In the genomic region with DNA sequence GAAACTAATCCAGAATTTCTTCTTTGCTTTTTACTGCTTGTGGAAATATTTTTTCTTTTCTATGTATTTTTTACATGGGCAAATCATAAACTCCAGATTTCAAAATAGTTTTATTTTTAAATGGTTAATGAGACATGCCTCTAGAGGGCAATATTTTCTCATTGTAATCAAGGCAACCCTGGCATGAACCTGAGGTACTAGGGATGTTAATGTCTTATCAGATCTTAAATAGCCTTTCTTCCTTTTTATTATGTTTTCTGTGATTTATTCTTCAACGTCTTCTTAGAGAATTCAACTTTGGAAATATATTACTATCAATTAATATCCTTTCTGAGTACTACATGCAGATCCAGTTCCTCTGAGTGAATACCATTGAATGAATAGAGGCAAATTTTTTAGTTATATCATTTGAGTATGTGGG, we compare ENCODE assay signal across 1 cellular context.
A peak's percentile ranks its signal among the peaks of the same experiment; 100 is the strongest.
TF ChIP-seq lines count a peak whose summit lies in the region.

No MANE protein-coding gene starts in this region.

TF ChIP-seq in SK-N-SH, 30 proteins besides CTCF, POLR2A, EP300 and RAD21 (continued from another document):
- TF ChIP-seq FOSL2 (IDR thresholded peaks at IDR 0.05; ENCODE audit: borderline replicate concordance, low read depth) (no peak), ELF1 (IDR thresholded peaks at IDR 0.05) (no peak), POLR2AphosphoS5 (IDR thresholded peaks at IDR 0.05; ENCODE audit: low read depth, low read length) (no peak), TCF12 (IDR thresholded peaks at IDR 0.05) (peak; percentile 67), SMC3 (IDR thresholded peaks at IDR 0.05; ENCODE audit: low read depth, low read length) (peak; percentile 79), CHD2 (IDR thresholded peaks at IDR 0.05; ENCODE audit: low read length, partially characterized antibody) (peak; percentile 26), GATA2 (CRISPR knock-in tag; IDR thresholded peaks at IDR 0.05) (peak; percentile 76), YY1 (IDR thresholded peaks at IDR 0.05; ENCODE audit: low read depth) (no peak), FOXM1 (IDR thresholded peaks at IDR 0.05; ENCODE audit: low read depth) (no peak)
- TF ChIP-seq, protein P1, sequence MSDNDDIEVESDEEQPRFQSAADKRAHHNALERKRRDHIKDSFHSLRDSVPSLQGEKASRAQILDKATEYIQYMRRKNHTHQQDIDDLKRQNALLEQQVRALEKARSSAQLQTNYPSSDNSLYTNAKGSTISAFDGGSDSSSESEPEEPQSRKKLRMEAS (IDR thresholded peaks at IDR 0.05; ENCODE audit: low read depth) = 0 out of 2 replicates have a peak, but pooled peaks have one; percentile 16
- TF ChIP-seq, protein P2, sequence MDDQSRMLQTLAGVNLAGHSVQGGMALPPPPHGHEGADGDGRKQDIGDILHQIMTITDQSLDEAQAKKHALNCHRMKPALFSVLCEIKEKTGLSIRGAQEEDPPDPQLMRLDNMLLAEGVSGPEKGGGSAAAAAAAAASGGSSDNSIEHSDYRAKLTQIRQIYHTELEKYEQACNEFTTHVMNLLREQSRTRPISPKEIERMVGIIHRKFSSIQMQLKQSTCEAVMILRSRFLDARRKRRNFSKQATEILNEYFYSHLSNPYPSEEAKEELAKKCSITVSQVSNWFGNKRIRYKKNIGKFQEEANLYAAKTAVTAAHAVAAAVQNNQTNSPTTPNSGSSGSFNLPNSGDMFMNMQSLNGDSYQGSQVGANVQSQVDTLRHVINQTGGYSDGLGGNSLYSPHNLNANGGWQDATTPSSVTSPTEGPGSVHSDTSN (IDR thresholded peaks at IDR 0.05) = peak; percentile 49; the same call in 1 of the 2 replicates
